Comparison of ENCODE assay signal across 8 cellular contexts in genomic region chr18:9971313-9971920, GRCh38. TPM values are rescaled to one million over a fixed set of nuclear protein-coding genes. Genes with fewer than 3 reads are reported as not detected.
DNase-seq lines count a peak whose midpoint lies in the region; ATAC-seq and TF ChIP-seq lines count a peak whose summit lies in the region.

No MANE protein-coding gene starts in this region.

- no peak overlapping the region for H3K4ac ChIP-seq in mesendoderm (ENCODE audit: low read depth, low read length)

- no peak overlapping the region for H3K9ac ChIP-seq in mesendoderm (ENCODE audit: low read length)

- H2BK120ac ChIP-seq in mesendoderm (ENCODE audit: low read depth, low read length): no peak overlapping the region

- DNase-seq in CD4-positive, alpha-beta T cell: peak; percentile 37 to 64 (median 56)
- DNase-seq in NCI-H82 treated with DMSO at 0.1 percent for 48 hours (lab: John Stamatoyannopoulos, UW; ENCODE audit: unreplicated experiment) (peak; percentile 53), mesendoderm (peak; percentile 78)
- peak; percentile 81 for DNase-seq in activated CD8-positive, alpha-beta T cell treated with anti-CD3 and anti-CD28 coated beads, Interleukin-2, amount 10 ng/mL, durations not matched to agents 7 days and 5 days
- DNase-seq in effector memory CD4-positive, alpha-beta T cell: peak; percentile 15 to 40 (median 17)
- DNase-seq in stimulated activated CD8-positive, alpha-beta memory T cell treated with anti-CD3 and anti-CD28 coated beads, Interleukin-2, amount 100 ng/mL, for 1 hour (ENCODE audit: low read depth in 2 of 2): peak; percentile 45 to 47

- peaks cover 23% of the 10 kb centered on the region for H3K4me1 Mint-ChIP-seq in CD4-positive, alpha-beta T cell (ENCODE audit: low read depth)
- H3K4me1 Mint-ChIP-seq in activated CD8-positive, alpha-beta T cell treated with anti-CD3 and anti-CD28 coated beads, Interleukin-2, amount 10 ng/mL, durations not matched to agents 7 days and 5 days (ENCODE audit: low read depth): peaks cover 17% of the 10 kb centered on the region

- H3K9me3 ChIP-seq in CD4-positive, alpha-beta T cell (ENCODE audit: control insufficient read depth, low read length): peaks cover 7% of the 10 kb centered on the region
- no peaks in the 10 kb centered on the region for H3K9me3 ChIP-seq in effector memory CD4-positive, alpha-beta T cell (ENCODE audit: control insufficient read depth, low read length)

- peaks cover 5% of the 10 kb centered on the region for H3K9me3 Mint-ChIP-seq in CD4-positive, alpha-beta T cell
- peaks cover 9% of the 10 kb centered on the region for H3K9me3 Mint-ChIP-seq in activated CD8-positive, alpha-beta T cell treated with anti-CD3 and anti-CD28 coated beads, Interleukin-2, amount 10 ng/mL, durations not matched to agents 7 days and 5 days (ENCODE audit: insufficient read depth)

- no peaks in the 10 kb centered on the region for H3K79me1 ChIP-seq in mesendoderm (ENCODE audit: low read length)

- POLR2A ChIA-PET in CD4-positive, alpha-beta T cell (lab: Charles Lee): interaction anchor here (1.2 kb wide), 1 partner anchor 56 kb away, joined by 3 read pairs; no protein-coding TSS in a partner anchor
- POLR2A ChIA-PET in activated CD8-positive, alpha-beta T cell treated with anti-CD3 and anti-CD28 coated beads, Interleukin-2, amount 10 ng/mL, durations not matched to agents 7 days and 5 days (lab: Charles Lee): no interaction called here

- no peaks in the 10 kb centered on the region for H3K36me3 Mint-ChIP-seq in CD4-positive, alpha-beta T cell (ENCODE audit: low read depth)
- peaks cover 2% of the 10 kb centered on the region for H3K36me3 Mint-ChIP-seq in activated CD8-positive, alpha-beta T cell treated with anti-CD3 and anti-CD28 coated beads, Interleukin-2, amount 10 ng/mL, durations not matched to agents 7 days and 5 days (ENCODE audit: low read depth)

- no peak overlapping the region for H3K4me2 ChIP-seq in mesendoderm (ENCODE audit: low read length)

- H3K27me3 Mint-ChIP-seq in CD4-positive, alpha-beta T cell: peaks cover 34% of the 10 kb centered on the region
- peaks cover 25% of the 10 kb centered on the region for H3K27me3 Mint-ChIP-seq in activated CD8-positive, alpha-beta T cell treated with anti-CD3 and anti-CD28 coated beads, Interleukin-2, amount 10 ng/mL, durations not matched to agents 7 days and 5 days (ENCODE audit: low read depth)

- intact Hi-C loops in CD4-positive, alpha-beta T cell (cut with DNase I, micrococcal nuclease): loop anchor here (1.0 to 10.0 kb wide), 5 partner anchors 549 to 1581 kb away; no protein-coding TSS in a partner anchor

- ATAC-seq in CD4-positive, alpha-beta T cell (ENCODE audit: poor library complexity): peak; percentile 61
- ATAC-seq in HG03378 (IDR thresholded peaks at IDR 0.05; ENCODE audit: unreplicated experiment) (peak; percentile 76), GM21717 (IDR thresholded peaks at IDR 0.05; ENCODE audit: unreplicated experiment) (no peak)
- ATAC-seq in activated CD8-positive, alpha-beta T cell treated with anti-CD3 and anti-CD28 coated beads, Interleukin-2, amount 10 ng/mL, durations not matched to agents 7 days and 5 days: peak; percentile 73

- TF ChIP-seq CTCF in CD4-positive, alpha-beta T cell (IDR thresholded peaks at IDR 0.05): peak; percentile 90

- no peak overlapping the region for H2BK5ac ChIP-seq in mesendoderm (ENCODE audit: low read length)

- no peak overlapping the region for H3K4me3 Mint-ChIP-seq in CD4-positive, alpha-beta T cell
- H3K4me3 Mint-ChIP-seq in activated CD8-positive, alpha-beta T cell treated with anti-CD3 and anti-CD28 coated beads, Interleukin-2, amount 10 ng/mL, durations not matched to agents 7 days and 5 days: no peak overlapping the region

- H2AK5ac ChIP-seq in mesendoderm (ENCODE audit: low read length): no peak overlapping the region

- no CpG with 5 or more reads among the region's 4 CpGs for WGBS in mesendoderm (ENCODE audit: extremely low coverage, insufficient coverage, low lambda C conversion rate)

- peaks cover under 1% of the 10 kb centered on the region for H3K4me1 ChIP-seq in effector memory CD4-positive, alpha-beta T cell (ENCODE audit: control insufficient read depth, insufficient read depth, low read length, poor library complexity, severe bottlenecking)
- H3K4me1 ChIP-seq in mesendoderm (ENCODE audit: control insufficient read depth, low read depth, low read length): peaks cover under 1% of the 10 kb centered on the region

- H3K18ac ChIP-seq in mesendoderm (ENCODE audit: low read length): no peak overlapping the region

- no peak overlapping the region for H3K27ac ChIP-seq in CD4-positive, alpha-beta T cell (ENCODE audit: low read depth, low read length)
- H3K27ac ChIP-seq in effector memory CD4-positive, alpha-beta T cell (ENCODE audit: insufficient read depth, low read length, poor library complexity, severe bottlenecking): no peak overlapping the region
- no peak overlapping the region for H3K27ac ChIP-seq in mesendoderm (ENCODE audit: low read depth, low read length)

- H4K8ac ChIP-seq in mesendoderm (ENCODE audit: low read depth, low read length): no peak overlapping the region

- H2BK15ac ChIP-seq in mesendoderm (replicated peaks; ENCODE audit: low read depth): no peak overlapping the region

- H3K79me2 ChIP-seq in mesendoderm (ENCODE audit: control insufficient read depth, insufficient read depth, low read length): no peaks in the 10 kb centered on the region

- no peak overlapping the region for H3K27ac Mint-ChIP-seq in CD4-positive, alpha-beta T cell
- no peak overlapping the region for H3K27ac Mint-ChIP-seq in activated CD8-positive, alpha-beta T cell treated with anti-CD3 and anti-CD28 coated beads, Interleukin-2, amount 10 ng/mL, durations not matched to agents 7 days and 5 days

- no peak overlapping the region for H3K4me3 ChIP-seq in effector memory CD4-positive, alpha-beta T cell (ENCODE audit: insufficient read depth, low read depth, low read length, poor library complexity, severe bottlenecking)
- no peak overlapping the region for H3K4me3 ChIP-seq in mesendoderm (ENCODE audit: low read length)

- H3K36me3 ChIP-seq in effector memory CD4-positive, alpha-beta T cell (ENCODE audit: control insufficient read depth, insufficient read depth, low read length): no peaks in the 10 kb centered on the region
- no peaks in the 10 kb centered on the region for H3K36me3 ChIP-seq in mesendoderm (ENCODE audit: control insufficient read depth, insufficient read depth, low read length)

- CTCF ChIA-PET in CD4-positive, alpha-beta T cell (lab: Charles Lee): interaction anchor here (2.7 kb wide), 1 partner anchor 548 kb away, joined by 14 read pairs; no protein-coding TSS in a partner anchor
- CTCF ChIA-PET in activated CD8-positive, alpha-beta T cell treated with anti-CD3 and anti-CD28 coated beads, Interleukin-2, amount 10 ng/mL, durations not matched to agents 7 days and 5 days (lab: Charles Lee): interaction anchor here (0.6 to 1.7 kb wide), 22 partner anchors 9 to 589 kb away, joined by 3 to 14 read pairs (median 4); partner anchors contain the start of genes NAPG and VAPA

- H3K23ac ChIP-seq in mesendoderm (ENCODE audit: low read length): no peak overlapping the region

- no peak overlapping the region for H4K5ac ChIP-seq in mesendoderm (ENCODE audit: low read length)

- H3K56ac ChIP-seq in mesendoderm (ENCODE audit: low read length): no peak overlapping the region

- H3K27me3 ChIP-seq in CD4-positive, alpha-beta T cell (ENCODE audit: control insufficient read depth, insufficient read depth, low read length): peaks cover 27% of the 10 kb centered on the region
- peaks cover 13% of the 10 kb centered on the region for H3K27me3 ChIP-seq in effector memory CD4-positive, alpha-beta T cell (replicated peaks; ENCODE audit: control insufficient read depth, insufficient read depth, low read length, poor library complexity, severe bottlenecking)
- H3K27me3 ChIP-seq in mesendoderm (ENCODE audit: insufficient read depth, low read length, poor library complexity): no peaks in the 10 kb centered on the region

RNA-seq across cellular contexts. Expression of gene VAPA, which starts 57.6 kb away (rescaled TPM):
- 100 to 1,000 TPM; 162 to 177 TPM for total RNA-seq in CD4-positive, alpha-beta T cell
- total RNA-seq in activated CD8-positive, alpha-beta T cell treated with anti-CD3 and anti-CD28 coated beads, Interleukin-2, amount 10 ng/mL, durations not matched to agents 7 days and 5 days: 100 to 1,000 TPM; 138 to 142 TPM
- polyA plus RNA-seq in mesendoderm (2013, experiment 1 of 2): 128 TPM
- polyA plus RNA-seq in mesendoderm (2013, experiment 2 of 2): 129 TPM

Comparison
In these comparisons a context has a peak if more than half of its experiments do, and no peak if none do; other contexts are left out.
1. DNase-seq: peak in every context shown above with its lines; median percentile 81 in activated CD8-positive, alpha-beta T cell treated with anti-CD3 and anti-CD28 coated beads, Interleukin-2, amount 10 ng/mL, durations not matched to agents 7 days and 5 days; 78 in mesendoderm; 56 in CD4-positive, alpha-beta T cell; 53 in NCI-H82 treated with DMSO at 0.1 percent for 48 hours; 46 in stimulated activated CD8-positive, alpha-beta memory T cell treated with anti-CD3 and anti-CD28 coated beads, Interleukin-2, amount 100 ng/mL, for 1 hour; 17 in effector memory CD4-positive, alpha-beta T cell.